Comparison of ENCODE assay signal across 15 cellular contexts in genomic region chr20:16647875-16648597, GRCh38.
DNase-seq lines count a peak whose midpoint lies in the region; ATAC-seq lines count a peak whose summit lies in the region.
"Had no signal": no experiment of that assay in that cellular context is flagged by ENCODE, and none has a peak within 500 bp of the region (broad histone marks: within the 10 kb centered on the region; RNA-seq: fewer than 3 reads in every experiment).

No MANE protein-coding gene starts in this region.

- H3K27me3 Mint-ChIP-seq in naive thymus-derived CD4-positive, alpha-beta T cell, result peaks cover 12 to 32% (median 19%) of the 10 kb centered on the region in 5 donors

- H3K36me3 ChIP-seq in neuron (ENCODE audit: insufficient read depth, low read length), result no peaks in the 10 kb centered on the region
- H3K36me3 ChIP-seq in naive thymus-derived CD4-positive, alpha-beta T cell (ENCODE audit: control insufficient read depth in 2 of 3, insufficient read depth in 3 of 3, low read length in 3 of 3), result no peaks in the 10 kb centered on the region
- H3K36me3 ChIP-seq: BLaER1 had no signal

- H2AFZ ChIP-seq in neuron (ENCODE audit: low read depth, low read length), result peak overlapping the region; percentile 44
- H2AFZ ChIP-seq: GM23338 had no signal

- H3K9me3 Mint-ChIP-seq in naive thymus-derived CD4-positive, alpha-beta T cell, result peaks cover 0 to 3% (median 0%) of the 10 kb centered on the region in 11 donors
- H3K9me3 Mint-ChIP-seq: CD8-positive, alpha-beta memory T cell; GM23338 had no signal

- DNase-seq in NCI-H82 (lab: John Stamatoyannopoulos, UW), result peak; percentile 30
- no peak for DNase-seq in NCI-H82 treated with DMSO at 0.1 percent for 48 hours (lab: John Stamatoyannopoulos, UW; ENCODE audit: unreplicated experiment)
- peak; percentile 8 for DNase-seq in NCI-H2171 (lab: John Stamatoyannopoulos, UW)
- peak; percentile 51 for DNase-seq in SK-N-DZ (ENCODE audit: low spot score)
- DNase-seq in naive thymus-derived CD4-positive, alpha-beta T cell, result no peak
- DNase-seq: CD8-positive, alpha-beta memory T cell; DMS79; H7; IMR-90 had no signal

- H3K27me3 ChIP-seq in neuron (ENCODE audit: insufficient read depth, low read length), result no peaks in the 10 kb centered on the region
- H3K27me3 ChIP-seq in naive thymus-derived CD4-positive, alpha-beta T cell (ENCODE audit: control insufficient read depth in 2 of 2, insufficient read depth in 2 of 2, low read length in 2 of 2), result no peaks in the 10 kb centered on the region
- H3K27me3 ChIP-seq: BLaER1 had no signal

- no peaks in the 10 kb centered on the region for H3K4me1 Mint-ChIP-seq in naive thymus-derived CD4-positive, alpha-beta T cell
- H3K4me1 Mint-ChIP-seq: CD8-positive, alpha-beta memory T cell; GM23338 had no signal

- no peaks in the 10 kb centered on the region for H3K36me3 Mint-ChIP-seq in naive thymus-derived CD4-positive, alpha-beta T cell
- H3K36me3 Mint-ChIP-seq: CD8-positive, alpha-beta memory T cell had no signal

- ATAC-seq in GM18858 (IDR thresholded peaks at IDR 0.05; ENCODE audit: unreplicated experiment), result no peak
- no peak for ATAC-seq in naive thymus-derived CD4-positive, alpha-beta T cell
- ATAC-seq in HG02852 (IDR thresholded peaks at IDR 0.05; ENCODE audit: unreplicated experiment), result no peak
- ATAC-seq: GM12878, GM23338 had no signal

- peaks cover 17% of the 10 kb centered on the region for H3K4me1 ChIP-seq in neuron (ENCODE audit: insufficient read depth, low read length)
- H3K4me1 ChIP-seq in naive thymus-derived CD4-positive, alpha-beta T cell (ENCODE audit: control insufficient read depth in 2 of 2, insufficient read depth in 2 of 2, low read length in 2 of 2), result no peaks in the 10 kb centered on the region
- H3K4me1 ChIP-seq: BLaER1 had no signal

- H3K27ac ChIP-seq in naive thymus-derived CD4-positive, alpha-beta T cell (ENCODE audit: low read depth, low read length), result no peak overlapping the region
- H3K27ac ChIP-seq: BLaER1 had no signal

- H3K4me3 Mint-ChIP-seq in naive thymus-derived CD4-positive, alpha-beta T cell, result no peak overlapping the region
- H3K4me3 Mint-ChIP-seq: CD8-positive, alpha-beta memory T cell; GM23338 had no signal

- H3K9me3 ChIP-seq in neuron (ENCODE audit: low read length), result no peaks in the 10 kb centered on the region
- no peaks in the 10 kb centered on the region for H3K9me3 ChIP-seq in naive thymus-derived CD4-positive, alpha-beta T cell (ENCODE audit: control insufficient read depth in 2 of 3, low read length in 3 of 3)

- POLR2A ChIA-PET in naive thymus-derived CD4-positive, alpha-beta T cell (lab: Charles Lee), result no interaction called here

- H3K4me3 ChIP-seq in neuron (ENCODE audit: low read length), result no peak overlapping the region
- no peak overlapping the region for H3K4me3 ChIP-seq in naive thymus-derived CD4-positive, alpha-beta T cell (ENCODE audit: low read length)
- H3K4me3 ChIP-seq: BLaER1, GM12878, GM23338 had no signal

- intact Hi-C loops in naive thymus-derived CD4-positive, alpha-beta T cell (cut with micrococcal nuclease), result no loop called here

- no peak overlapping the region for H3K27ac Mint-ChIP-seq in naive thymus-derived CD4-positive, alpha-beta T cell
- H3K27ac Mint-ChIP-seq: GM23338 had no signal

- CTCF ChIA-PET in naive thymus-derived CD4-positive, alpha-beta T cell (lab: Charles Lee), result no interaction called here

Comparison
In these comparisons a context has a peak if more than half of its experiments do, and no peak if none do; other contexts are left out.
1. DNase-seq: peak in NCI-H82 (single experiment), NCI-H2171 (single experiment) and SK-N-DZ (single experiment); none in NCI-H82 treated with DMSO at 0.1 percent for 48 hours (single experiment) and naive thymus-derived CD4-positive, alpha-beta T cell (0 of 9).